In the genomic region with DNA sequence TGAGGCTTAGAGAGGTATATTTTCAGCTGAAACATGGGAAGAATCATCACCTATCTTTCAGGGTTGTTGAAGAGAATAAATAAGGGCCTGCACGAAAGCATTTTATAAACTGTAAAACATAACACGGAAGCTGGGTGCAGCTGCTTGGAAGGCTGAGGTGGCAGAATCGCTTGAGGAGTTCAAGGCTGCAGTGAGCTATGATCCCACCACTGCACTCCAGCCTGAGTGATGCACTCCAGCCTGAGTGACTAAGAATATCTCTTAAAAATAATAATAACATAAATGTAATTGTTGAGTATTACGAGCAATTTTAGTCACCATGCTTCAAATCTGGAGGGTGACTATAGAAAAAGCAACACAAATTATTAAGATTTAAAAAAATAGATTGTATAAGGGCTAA, we compare ENCODE assay signal across 25 cellular contexts. TPM values are rescaled to one million over a fixed set of nuclear protein-coding genes. Genes with fewer than 3 reads are reported as not detected.
"Had no signal": no experiment of that assay in that cellular context is flagged by ENCODE, and none has a peak within 500 bp of the region (broad histone marks: within the 10 kb centered on the region; RNA-seq: fewer than 3 reads in every experiment).

No MANE protein-coding gene starts in this region.

- DNase-seq: activated B cell treated with CpG ODN at 0.5 μM for 24 hours; activated CD4-positive, alpha-beta T cell treated with anti-CD3 and anti-CD28 coated beads for 1 hour; activated CD4-positive, alpha-beta T cell treated with anti-CD3 and anti-CD28 coated beads, Interleukin-2, amount 10 ng/mL, durations not matched to agents 24 days and 14 days; activated CD4-positive, alpha-beta T cell treated with anti-CD3 and anti-CD28 coated beads, Interleukin-2, amount 50 U/mL, for 48 hours; activated CD8-positive, alpha-beta memory T cell treated with anti-CD3 and anti-CD28 coated beads, Interleukin-2, amount 10 ng/mL, durations not matched to agents 7 days and 5 days; activated effector memory CD4-positive, alpha-beta T cell treated with Interleukin-2 at 50 U/mL for 16 hours; activated naive CD4-positive, alpha-beta T cell; activated naive CD8-positive, alpha-beta T cell treated with anti-CD3 and anti-CD28 coated beads, Interleukin-2, amount 50 U/mL, for 24 hours; activated T-cell treated with anti-CD3 and anti-CD28 coated beads, Interleukin-2, amount 50 U/mL, for 24 hours; amniotic stem cell; brain microvascular endothelial cell; MM.1S; NCI-H1105; NCI-H1436; NCI-H1694 treated with DMSO at 0.1 percent for 48 hours; NCI-H2081; NCI-H510A treated with DMSO at 0.1 percent for 48 hours; NCI-H69; PC-3; SHP77; T-cell; T-helper 2 cell; T1000 had no signal

- H3K27me3 ChIP-seq: brain microvascular endothelial cell, cardiac muscle cell had no signal

- H3K4me3 ChIP-seq: cardiac muscle cell had no signal

- ATAC-seq: activated CD8-positive, alpha-beta memory T cell treated with anti-CD3 and anti-CD28 coated beads, Interleukin-2, amount 10 ng/mL, durations not matched to agents 7 days and 5 days; activated naive CD4-positive, alpha-beta T cell treated with anti-CD3 and anti-CD28 coated beads, Interleukin-2, amount 50 U/mL, for 72 hours; activated naive CD8-positive, alpha-beta T cell treated with anti-CD3 and anti-CD28 coated beads, Interleukin-2, amount 50 U/mL, for 24 hours; PC-3; T-cell had no signal

- H3K36me3 ChIP-seq: brain microvascular endothelial cell, cardiac muscle cell had no signal

- H3K27ac ChIP-seq: brain microvascular endothelial cell had no signal

RNA-seq across cellular contexts. Expression of a gene that starts 16.3 kb away (rescaled TPM):
- total RNA-seq: activated B cell treated with CpG ODN at 0.5 μM for 24 hours had no signal
